Comparison of ENCODE assay signal across 2 cellular contexts in the genomic region with DNA sequence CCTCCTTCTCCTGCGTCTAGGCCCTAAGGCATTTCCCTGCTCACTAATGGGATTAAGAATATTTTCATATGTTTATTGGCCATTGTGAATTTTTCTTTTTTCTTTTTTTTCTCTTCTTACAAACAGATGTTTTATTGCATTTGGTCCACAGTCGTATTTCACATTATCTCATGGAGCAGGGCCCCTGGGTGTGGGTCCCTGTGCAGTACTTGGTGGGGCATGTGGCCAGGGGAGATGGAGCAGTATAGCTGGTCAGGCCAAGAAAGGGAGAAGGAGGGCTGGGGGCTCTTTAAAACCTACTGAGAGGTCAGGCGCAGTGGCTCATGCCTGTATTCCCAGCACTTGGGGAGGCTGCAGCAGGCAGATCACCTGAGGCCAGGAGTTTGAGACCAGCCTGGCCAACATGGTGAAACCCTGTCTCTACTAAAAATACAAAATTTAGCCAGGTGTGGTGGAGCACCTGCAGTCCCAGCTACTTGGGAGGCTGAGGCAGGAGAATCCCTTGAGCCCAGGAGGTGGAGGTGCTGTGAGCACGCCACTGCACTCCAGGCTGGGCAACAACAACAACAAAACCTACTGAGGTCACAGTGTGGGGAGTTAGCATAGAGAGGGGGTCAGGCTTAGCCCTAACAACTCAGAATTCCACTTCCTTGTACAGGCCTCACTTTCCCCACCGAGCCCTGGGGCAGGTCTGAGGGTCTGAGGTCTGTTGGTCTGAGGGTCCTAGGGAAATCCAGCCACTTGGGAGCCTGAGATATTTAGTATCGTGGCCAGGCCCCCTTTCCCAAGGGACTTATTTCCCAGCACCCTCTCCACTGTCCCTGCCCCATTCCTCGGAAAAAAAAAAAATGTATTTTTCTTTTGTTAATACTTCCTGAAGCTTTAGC.
TF ChIP-seq lines count a peak whose summit lies in the region.

No MANE protein-coding gene starts in this region.

TF ChIP-seq in liver, 16 proteins besides CTCF, POLR2A, EP300 and RAD21:
- TF ChIP-seq EGR1 (IDR thresholded peaks at IDR 0.05; ENCODE audit: low read depth in 2 of 2), result no peak
- TF ChIP-seq NR2F2 (IDR thresholded peaks at IDR 0.05), result no peak
- TF ChIP-seq, protein P1, sequence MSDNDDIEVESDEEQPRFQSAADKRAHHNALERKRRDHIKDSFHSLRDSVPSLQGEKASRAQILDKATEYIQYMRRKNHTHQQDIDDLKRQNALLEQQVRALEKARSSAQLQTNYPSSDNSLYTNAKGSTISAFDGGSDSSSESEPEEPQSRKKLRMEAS (IDR thresholded peaks at IDR 0.05), result no peak
- no peak for TF ChIP-seq HNF4G (IDR thresholded peaks at IDR 0.05)
- no peak for TF ChIP-seq ZBTB33 (IDR thresholded peaks at IDR 0.05)
- TF ChIP-seq ATF3 (IDR thresholded peaks at IDR 0.05), result no peak
- no peak for TF ChIP-seq YY1 (IDR thresholded peaks at IDR 0.05)

TF ChIP-seq in HepG2, 621 proteins besides CTCF, POLR2A, EP300 and RAD21:
- TF ChIP-seq ZNF589 (CRISPR knock-in tag; conservative IDR thresholded peaks at IDR 0.05), result no peak
- no peak for TF ChIP-seq XRCC5 (optimal IDR thresholded peaks at IDR 0.05; ENCODE audit: low read length)
- TF ChIP-seq ZNF230 (CRISPR knock-in tag; IDR thresholded peaks at IDR 0.05), result no peak
- TF ChIP-seq ZNF484 (CRISPR knock-in tag; IDR thresholded peaks at IDR 0.05; ENCODE audit: borderline replicate concordance, low read depth), result no peak
- TF ChIP-seq SP4 (CRISPR knock-in tag; IDR thresholded peaks at IDR 0.05), result no peak
- TF ChIP-seq ZNF775 (CRISPR knock-in tag; IDR thresholded peaks at IDR 0.05; ENCODE audit: borderline replicate concordance), result no peak
- TF ChIP-seq ZNF20 (CRISPR knock-in tag; IDR thresholded peaks at IDR 0.05), result no peak
- no peak for TF ChIP-seq AKAP8 (CRISPR knock-in tag; IDR thresholded peaks at IDR 0.05)
- TF ChIP-seq ZNF772 (CRISPR knock-in tag; IDR thresholded peaks at IDR 0.05), result no peak
- TF ChIP-seq ERF (CRISPR knock-in tag; IDR thresholded peaks at IDR 0.05), result no peak
- TF ChIP-seq PHF20 (CRISPR knock-in tag; IDR thresholded peaks at IDR 0.05), result no peak
- TF ChIP-seq ZNF879 (CRISPR knock-in tag; IDR thresholded peaks at IDR 0.05), result no peak
- TF ChIP-seq ZNF574 (CRISPR knock-in tag; IDR thresholded peaks at IDR 0.05), result no peak
- no peak for TF ChIP-seq MATR3 (CRISPR knock-in tag; IDR thresholded peaks at IDR 0.05)
- TF ChIP-seq ZNF430 (CRISPR knock-in tag; IDR thresholded peaks at IDR 0.05), result no peak
- TF ChIP-seq, protein P2, sequence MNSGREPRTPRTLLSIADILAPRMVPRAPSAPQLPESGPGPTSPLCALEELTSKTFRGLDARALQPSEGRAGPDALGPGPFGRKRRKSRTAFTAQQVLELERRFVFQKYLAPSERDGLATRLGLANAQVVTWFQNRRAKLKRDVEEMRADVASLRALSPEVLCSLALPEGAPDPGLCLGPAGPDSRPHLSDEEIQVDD (CRISPR knock-in tag; IDR thresholded peaks at IDR 0.05; ENCODE audit: borderline replicate concordance), result no peak
- TF ChIP-seq ZNF101 (CRISPR knock-in tag; IDR thresholded peaks at IDR 0.05; ENCODE audit: borderline replicate concordance, low read depth), result no peak
